1 cellular context compared by ENCODE assay signal in the genomic region with DNA sequence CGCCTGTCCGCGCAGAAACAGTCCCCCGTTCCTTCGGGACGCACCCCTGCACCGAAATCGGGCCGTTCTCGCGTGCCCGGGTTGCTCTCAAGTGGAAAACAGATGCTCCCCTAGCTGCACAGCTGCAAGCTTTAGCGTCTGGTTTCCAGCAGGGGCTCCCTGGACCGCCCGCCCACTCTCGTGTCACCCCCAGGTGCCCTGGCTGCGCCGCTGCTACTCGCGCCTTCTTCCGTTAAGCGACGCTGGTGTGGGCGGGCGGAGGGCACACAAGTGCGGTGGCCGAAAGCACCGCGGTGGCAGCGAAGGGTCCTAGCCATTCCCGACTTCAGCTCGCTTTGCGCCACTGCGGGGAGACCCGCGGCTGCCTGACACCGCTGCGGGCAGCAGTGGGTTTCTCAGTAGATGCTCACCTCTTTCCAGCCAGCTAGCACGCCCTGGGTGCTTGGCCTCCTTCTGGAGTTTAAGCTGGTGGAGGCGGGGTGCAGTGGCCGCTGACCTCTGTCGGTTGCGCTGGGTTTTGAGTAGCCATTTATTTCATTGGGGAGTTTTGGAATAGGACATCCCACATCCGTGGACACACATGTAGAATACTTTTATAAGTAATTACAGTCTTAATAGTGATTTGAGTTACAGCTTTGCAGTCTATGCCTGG.
TF ChIP-seq lines count a peak whose summit lies in the region.

No MANE protein-coding gene starts in this region.

TF ChIP-seq in HepG2, 621 proteins besides CTCF, POLR2A, EP300 and RAD21 (continued from another document and continues in another):
- peak; percentile 39 for TF ChIP-seq CBX1 (IDR thresholded peaks at IDR 0.05; ENCODE audit: low read depth)
- TF ChIP-seq ZNF124 (CRISPR knock-in tag; IDR thresholded peaks at IDR 0.05): no peak
- TF ChIP-seq, protein P1, sequence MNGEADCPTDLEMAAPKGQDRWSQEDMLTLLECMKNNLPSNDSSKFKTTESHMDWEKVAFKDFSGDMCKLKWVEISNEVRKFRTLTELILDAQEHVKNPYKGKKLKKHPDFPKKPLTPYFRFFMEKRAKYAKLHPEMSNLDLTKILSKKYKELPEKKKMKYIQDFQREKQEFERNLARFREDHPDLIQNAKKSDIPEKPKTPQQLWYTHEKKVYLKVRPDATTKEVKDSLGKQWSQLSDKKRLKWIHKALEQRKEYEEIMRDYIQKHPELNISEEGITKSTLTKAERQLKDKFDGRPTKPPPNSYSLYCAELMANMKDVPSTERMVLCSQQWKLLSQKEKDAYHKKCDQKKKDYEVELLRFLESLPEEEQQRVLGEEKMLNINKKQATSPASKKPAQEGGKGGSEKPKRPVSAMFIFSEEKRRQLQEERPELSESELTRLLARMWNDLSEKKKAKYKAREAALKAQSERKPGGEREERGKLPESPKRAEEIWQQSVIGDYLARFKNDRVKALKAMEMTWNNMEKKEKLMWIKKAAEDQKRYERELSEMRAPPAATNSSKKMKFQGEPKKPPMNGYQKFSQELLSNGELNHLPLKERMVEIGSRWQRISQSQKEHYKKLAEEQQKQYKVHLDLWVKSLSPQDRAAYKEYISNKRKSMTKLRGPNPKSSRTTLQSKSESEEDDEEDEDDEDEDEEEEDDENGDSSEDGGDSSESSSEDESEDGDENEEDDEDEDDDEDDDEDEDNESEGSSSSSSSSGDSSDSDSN (CRISPR knock-in tag; IDR thresholded peaks at IDR 0.05): peak; percentile 93
- TF ChIP-seq GLI4 (CRISPR knock-in tag; IDR thresholded peaks at IDR 0.05; ENCODE audit: borderline replicate concordance): peak; percentile 86; the same call in 1 of the 2 replicates
- TF ChIP-seq RARA (CRISPR knock-in tag; IDR thresholded peaks at IDR 0.05): peak; percentile 20; the same call in 1 of the 2 replicates
- TF ChIP-seq, protein P2, sequence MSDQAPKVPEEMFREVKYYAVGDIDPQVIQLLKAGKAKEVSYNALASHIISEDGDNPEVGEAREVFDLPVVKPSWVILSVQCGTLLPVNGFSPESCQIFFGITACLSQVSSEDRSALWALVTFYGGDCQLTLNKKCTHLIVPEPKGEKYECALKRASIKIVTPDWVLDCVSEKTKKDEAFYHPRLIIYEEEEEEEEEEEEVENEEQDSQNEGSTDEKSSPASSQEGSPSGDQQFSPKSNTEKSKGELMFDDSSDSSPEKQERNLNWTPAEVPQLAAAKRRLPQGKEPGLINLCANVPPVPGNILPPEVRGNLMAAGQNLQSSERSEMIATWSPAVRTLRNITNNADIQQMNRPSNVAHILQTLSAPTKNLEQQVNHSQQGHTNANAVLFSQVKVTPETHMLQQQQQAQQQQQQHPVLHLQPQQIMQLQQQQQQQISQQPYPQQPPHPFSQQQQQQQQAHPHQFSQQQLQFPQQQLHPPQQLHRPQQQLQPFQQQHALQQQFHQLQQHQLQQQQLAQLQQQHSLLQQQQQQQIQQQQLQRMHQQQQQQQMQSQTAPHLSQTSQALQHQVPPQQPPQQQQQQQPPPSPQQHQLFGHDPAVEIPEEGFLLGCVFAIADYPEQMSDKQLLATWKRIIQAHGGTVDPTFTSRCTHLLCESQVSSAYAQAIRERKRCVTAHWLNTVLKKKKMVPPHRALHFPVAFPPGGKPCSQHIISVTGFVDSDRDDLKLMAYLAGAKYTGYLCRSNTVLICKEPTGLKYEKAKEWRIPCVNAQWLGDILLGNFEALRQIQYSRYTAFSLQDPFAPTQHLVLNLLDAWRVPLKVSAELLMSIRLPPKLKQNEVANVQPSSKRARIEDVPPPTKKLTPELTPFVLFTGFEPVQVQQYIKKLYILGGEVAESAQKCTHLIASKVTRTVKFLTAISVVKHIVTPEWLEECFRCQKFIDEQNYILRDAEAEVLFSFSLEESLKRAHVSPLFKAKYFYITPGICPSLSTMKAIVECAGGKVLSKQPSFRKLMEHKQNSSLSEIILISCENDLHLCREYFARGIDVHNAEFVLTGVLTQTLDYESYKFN (CRISPR knock-in tag; conservative IDR thresholded peaks at IDR 0.05): 0 out of 2 replicates have a peak, but pooled peaks have one; percentile 28
- no peak for TF ChIP-seq MIXL1 (CRISPR knock-in tag; IDR thresholded peaks at IDR 0.05)
- TF ChIP-seq ZNF160 (CRISPR knock-in tag; IDR thresholded peaks at IDR 0.05): 0 out of 2 replicates have a peak, but pooled peaks have one; percentile 14
- peak; percentile 26; the same call in 1 of the 2 replicates for TF ChIP-seq ERF (CRISPR knock-in tag; IDR thresholded peaks at IDR 0.05)
- TF ChIP-seq ATF7-NPFF (CRISPR knock-in tag; IDR thresholded peaks at IDR 0.05; ENCODE audit: low read depth): no peak; the same call in 1 of the 2 replicates
- TF ChIP-seq ZBTB42 (CRISPR knock-in tag; IDR thresholded peaks at IDR 0.05): no peak; the same call in 1 of the 2 replicates
- TF ChIP-seq, protein P3, sequence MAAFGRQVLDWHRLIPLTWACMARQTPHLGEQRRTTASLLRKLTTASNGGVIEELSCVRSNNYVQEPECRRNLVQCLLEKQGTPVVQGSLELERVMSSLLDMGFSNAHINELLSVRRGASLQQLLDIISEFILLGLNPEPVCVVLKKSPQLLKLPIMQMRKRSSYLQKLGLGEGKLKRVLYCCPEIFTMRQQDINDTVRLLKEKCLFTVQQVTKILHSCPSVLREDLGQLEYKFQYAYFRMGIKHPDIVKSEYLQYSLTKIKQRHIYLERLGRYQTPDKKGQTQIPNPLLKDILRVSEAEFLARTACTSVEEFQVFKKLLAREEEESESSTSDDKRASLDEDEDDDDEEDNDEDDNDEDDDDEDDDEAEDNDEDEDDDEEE (CRISPR knock-in tag; IDR thresholded peaks at IDR 0.05): peak; percentile 92
- TF ChIP-seq ZNF10 (CRISPR knock-in tag; IDR thresholded peaks at IDR 0.05; ENCODE audit: borderline replicate concordance, low read depth): no peak
- TF ChIP-seq ZMYM4 (CRISPR knock-in tag; IDR thresholded peaks at IDR 0.05): peak; percentile 50; the same call in 1 of the 2 replicates
- peak; percentile 91; the same call in 1 of the 2 replicates for TF ChIP-seq EEA1 (CRISPR knock-in tag; IDR thresholded peaks at IDR 0.05; ENCODE audit: borderline replicate concordance)
- TF ChIP-seq AGO2 (optimal IDR thresholded peaks at IDR 0.05; ENCODE audit: low read depth, low read length): peak; percentile 88
- peak; percentile 54 for TF ChIP-seq ZFX (CRISPR knock-in tag; IDR thresholded peaks at IDR 0.05; ENCODE audit: low read depth)
- TF ChIP-seq RFX5 (IDR thresholded peaks at IDR 0.05; ENCODE audit: low read depth, low read length): no peak
- TF ChIP-seq HMG20A (CRISPR knock-in tag; IDR thresholded peaks at IDR 0.05; ENCODE audit: borderline replicate concordance): no peak
- TF ChIP-seq, protein P4, sequence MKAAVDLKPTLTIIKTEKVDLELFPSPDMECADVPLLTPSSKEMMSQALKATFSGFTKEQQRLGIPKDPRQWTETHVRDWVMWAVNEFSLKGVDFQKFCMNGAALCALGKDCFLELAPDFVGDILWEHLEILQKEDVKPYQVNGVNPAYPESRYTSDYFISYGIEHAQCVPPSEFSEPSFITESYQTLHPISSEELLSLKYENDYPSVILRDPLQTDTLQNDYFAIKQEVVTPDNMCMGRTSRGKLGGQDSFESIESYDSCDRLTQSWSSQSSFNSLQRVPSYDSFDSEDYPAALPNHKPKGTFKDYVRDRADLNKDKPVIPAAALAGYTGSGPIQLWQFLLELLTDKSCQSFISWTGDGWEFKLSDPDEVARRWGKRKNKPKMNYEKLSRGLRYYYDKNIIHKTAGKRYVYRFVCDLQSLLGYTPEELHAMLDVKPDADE (CRISPR knock-in tag; IDR thresholded peaks at IDR 0.05): 0 out of 2 replicates have a peak, but pooled peaks have one; percentile 52
- TF ChIP-seq, protein P5, sequence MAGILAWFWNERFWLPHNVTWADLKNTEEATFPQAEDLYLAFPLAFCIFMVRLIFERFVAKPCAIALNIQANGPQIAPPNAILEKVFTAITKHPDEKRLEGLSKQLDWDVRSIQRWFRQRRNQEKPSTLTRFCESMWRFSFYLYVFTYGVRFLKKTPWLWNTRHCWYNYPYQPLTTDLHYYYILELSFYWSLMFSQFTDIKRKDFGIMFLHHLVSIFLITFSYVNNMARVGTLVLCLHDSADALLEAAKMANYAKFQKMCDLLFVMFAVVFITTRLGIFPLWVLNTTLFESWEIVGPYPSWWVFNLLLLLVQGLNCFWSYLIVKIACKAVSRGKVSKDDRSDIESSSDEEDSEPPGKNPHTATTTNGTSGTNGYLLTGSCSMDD (CRISPR knock-in tag; IDR thresholded peaks at IDR 0.05): no peak
- TF ChIP-seq, protein P6, sequence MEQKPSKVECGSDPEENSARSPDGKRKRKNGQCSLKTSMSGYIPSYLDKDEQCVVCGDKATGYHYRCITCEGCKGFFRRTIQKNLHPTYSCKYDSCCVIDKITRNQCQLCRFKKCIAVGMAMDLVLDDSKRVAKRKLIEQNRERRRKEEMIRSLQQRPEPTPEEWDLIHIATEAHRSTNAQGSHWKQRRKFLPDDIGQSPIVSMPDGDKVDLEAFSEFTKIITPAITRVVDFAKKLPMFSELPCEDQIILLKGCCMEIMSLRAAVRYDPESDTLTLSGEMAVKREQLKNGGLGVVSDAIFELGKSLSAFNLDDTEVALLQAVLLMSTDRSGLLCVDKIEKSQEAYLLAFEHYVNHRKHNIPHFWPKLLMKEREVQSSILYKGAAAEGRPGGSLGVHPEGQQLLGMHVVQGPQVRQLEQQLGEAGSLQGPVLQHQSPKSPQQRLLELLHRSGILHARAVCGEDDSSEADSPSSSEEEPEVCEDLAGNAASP (CRISPR knock-in tag; IDR thresholded peaks at IDR 0.05; ENCODE audit: borderline replicate concordance): no peak
- TF ChIP-seq NFYC (CRISPR knock-in tag; IDR thresholded peaks at IDR 0.05): no peak
- TF ChIP-seq ESRRA (CRISPR knock-in tag; IDR thresholded peaks at IDR 0.05; ENCODE audit: low read depth): no peak
- peak; percentile 52 for TF ChIP-seq XRCC5 (optimal IDR thresholded peaks at IDR 0.05; ENCODE audit: low read length)
- TF ChIP-seq NFKB2 (CRISPR knock-in tag; IDR thresholded peaks at IDR 0.05; ENCODE audit: borderline replicate concordance): peak; percentile 75; the same call in 1 of the 2 replicates
- TF ChIP-seq ARNT2 (CRISPR knock-in tag; IDR thresholded peaks at IDR 0.05; ENCODE audit: low read depth): peak; percentile 11; the same call in 1 of the 2 replicates
- TF ChIP-seq, protein P7, sequence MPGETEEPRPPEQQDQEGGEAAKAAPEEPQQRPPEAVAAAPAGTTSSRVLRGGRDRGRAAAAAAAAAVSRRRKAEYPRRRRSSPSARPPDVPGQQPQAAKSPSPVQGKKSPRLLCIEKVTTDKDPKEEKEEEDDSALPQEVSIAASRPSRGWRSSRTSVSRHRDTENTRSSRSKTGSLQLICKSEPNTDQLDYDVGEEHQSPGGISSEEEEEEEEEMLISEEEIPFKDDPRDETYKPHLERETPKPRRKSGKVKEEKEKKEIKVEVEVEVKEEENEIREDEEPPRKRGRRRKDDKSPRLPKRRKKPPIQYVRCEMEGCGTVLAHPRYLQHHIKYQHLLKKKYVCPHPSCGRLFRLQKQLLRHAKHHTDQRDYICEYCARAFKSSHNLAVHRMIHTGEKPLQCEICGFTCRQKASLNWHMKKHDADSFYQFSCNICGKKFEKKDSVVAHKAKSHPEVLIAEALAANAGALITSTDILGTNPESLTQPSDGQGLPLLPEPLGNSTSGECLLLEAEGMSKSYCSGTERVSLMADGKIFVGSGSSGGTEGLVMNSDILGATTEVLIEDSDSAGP (CRISPR knock-in tag; IDR thresholded peaks at IDR 0.05; ENCODE audit: borderline replicate concordance): peak; percentile 66; the same call in 1 of the 2 replicates
- TF ChIP-seq, protein P8, sequence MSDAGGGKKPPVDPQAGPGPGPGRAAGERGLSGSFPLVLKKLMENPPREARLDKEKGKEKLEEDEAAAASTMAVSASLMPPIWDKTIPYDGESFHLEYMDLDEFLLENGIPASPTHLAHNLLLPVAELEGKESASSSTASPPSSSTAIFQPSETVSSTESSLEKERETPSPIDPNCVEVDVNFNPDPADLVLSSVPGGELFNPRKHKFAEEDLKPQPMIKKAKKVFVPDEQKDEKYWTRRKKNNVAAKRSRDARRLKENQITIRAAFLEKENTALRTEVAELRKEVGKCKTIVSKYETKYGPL (CRISPR knock-in tag; IDR thresholded peaks at IDR 0.05): no peak
- TF ChIP-seq BORCS8-MEF2B (CRISPR knock-in tag; IDR thresholded peaks at IDR 0.05): peak; percentile 70; the same call in 1 of the 2 replicates
- TF ChIP-seq KLF13 (CRISPR knock-in tag; IDR thresholded peaks at IDR 0.05): no peak
- no peak for TF ChIP-seq TCF7L2 (IDR thresholded peaks at IDR 0.05; ENCODE audit: low read depth, low read length)
- peak; percentile 78; the same call in 1 of the 2 replicates for TF ChIP-seq FOXC1 (CRISPR knock-in tag; IDR thresholded peaks at IDR 0.05; ENCODE audit: borderline replicate concordance)
- TF ChIP-seq GPN1 (CRISPR knock-in tag; IDR thresholded peaks at IDR 0.05; ENCODE audit: borderline replicate concordance): no peak
- TF ChIP-seq, protein P9, sequence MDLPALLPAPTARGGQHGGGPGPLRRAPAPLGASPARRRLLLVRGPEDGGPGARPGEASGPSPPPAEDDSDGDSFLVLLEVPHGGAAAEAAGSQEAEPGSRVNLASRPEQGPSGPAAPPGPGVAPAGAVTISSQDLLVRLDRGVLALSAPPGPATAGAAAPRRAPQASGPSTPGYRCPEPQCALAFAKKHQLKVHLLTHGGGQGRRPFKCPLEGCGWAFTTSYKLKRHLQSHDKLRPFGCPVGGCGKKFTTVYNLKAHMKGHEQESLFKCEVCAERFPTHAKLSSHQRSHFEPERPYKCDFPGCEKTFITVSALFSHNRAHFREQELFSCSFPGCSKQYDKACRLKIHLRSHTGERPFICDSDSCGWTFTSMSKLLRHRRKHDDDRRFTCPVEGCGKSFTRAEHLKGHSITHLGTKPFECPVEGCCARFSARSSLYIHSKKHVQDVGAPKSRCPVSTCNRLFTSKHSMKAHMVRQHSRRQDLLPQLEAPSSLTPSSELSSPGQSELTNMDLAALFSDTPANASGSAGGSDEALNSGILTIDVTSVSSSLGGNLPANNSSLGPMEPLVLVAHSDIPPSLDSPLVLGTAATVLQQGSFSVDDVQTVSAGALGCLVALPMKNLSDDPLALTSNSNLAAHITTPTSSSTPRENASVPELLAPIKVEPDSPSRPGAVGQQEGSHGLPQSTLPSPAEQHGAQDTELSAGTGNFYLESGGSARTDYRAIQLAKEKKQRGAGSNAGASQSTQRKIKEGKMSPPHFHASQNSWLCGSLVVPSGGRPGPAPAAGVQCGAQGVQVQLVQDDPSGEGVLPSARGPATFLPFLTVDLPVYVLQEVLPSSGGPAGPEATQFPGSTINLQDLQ (CRISPR knock-in tag; IDR thresholded peaks at IDR 0.05): no peak
